ENCODE assay signal across 8 cellular contexts in the genomic region with DNA sequence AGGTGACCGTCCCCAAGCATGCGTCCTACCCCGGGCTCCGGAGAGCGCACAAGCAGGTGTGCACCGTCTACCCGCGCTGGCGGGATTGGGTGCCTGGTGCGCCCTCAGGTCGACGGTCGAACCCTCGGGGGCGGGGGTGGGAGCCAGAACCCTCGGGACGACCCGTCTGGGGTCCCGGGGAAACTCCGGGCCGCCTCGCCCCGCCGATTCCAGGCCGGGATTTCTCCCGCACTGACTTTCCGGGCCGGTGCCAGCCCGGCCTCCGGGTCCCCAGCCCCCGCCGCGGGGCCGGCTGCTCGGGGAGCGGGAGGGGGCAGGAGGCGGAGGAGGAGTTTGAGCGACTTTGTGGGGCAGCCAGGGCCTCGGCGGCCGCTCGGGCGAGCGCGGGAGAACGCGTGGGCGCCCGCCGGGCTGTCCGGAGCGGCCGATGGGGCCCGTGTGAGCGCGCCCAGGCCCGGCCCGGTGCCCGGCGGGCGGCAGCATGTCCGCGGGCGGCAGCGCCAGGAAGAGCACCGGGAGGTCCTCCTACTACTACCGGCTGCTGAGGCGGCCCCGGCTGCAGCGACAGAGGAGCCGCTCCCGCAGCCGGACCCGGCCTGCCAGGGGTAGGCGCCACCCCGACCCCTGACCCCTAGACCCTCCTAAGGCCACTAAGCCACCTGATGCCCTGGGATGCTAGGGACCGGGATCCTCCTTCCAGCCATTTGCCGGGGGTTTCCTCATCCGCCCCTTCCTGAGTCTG. TPM values are rescaled to one million over a fixed set of nuclear protein-coding genes. Genes with fewer than 3 reads are reported as not detected.
A peak's percentile ranks its signal among the peaks of the same experiment; 100 is the strongest.
DNase-seq lines count a peak whose midpoint lies in the region; ATAC-seq and TF ChIP-seq lines count a peak whose summit lies in the region.

TSS of gene DAB2IP (plus strand) at position 340 of the 742 bp plus-strand sequence. CDS start at position 482, 142 bp downstream.

- no peaks in the 10 kb centered on the region; the same call in 1 of the 2 replicates for H4K20me1 ChIP-seq in PC-9 (ENCODE audit: insufficient read depth)

- POLR2A ChIA-PET in PC-9 (lab: Charles Lee; ENCODE audit: unreplicated experiment): no interaction called here

- H3K4me2 ChIP-seq in PC-9: peak within 1 kb of the TSS; percentile 72

- H3K4me1 ChIP-seq in PC-9 (replicated peaks; ENCODE audit: insufficient read depth) (peaks cover 16% of the 10 kb centered on the region), ectodermal cell (ENCODE audit: control insufficient read depth, insufficient read depth, low read length) (peaks cover 57% of the 10 kb centered on the region)

- no peaks in the 10 kb centered on the region for H3K79me2 ChIP-seq in PC-9 (ENCODE audit: low read depth)

- no peaks in the 10 kb centered on the region for H3K9me3 ChIP-seq in PC-9 (ENCODE audit: insufficient read depth, low read depth)
- H3K9me3 ChIP-seq in ectodermal cell (ENCODE audit: control insufficient read depth, low read length): no peaks in the 10 kb centered on the region

- peak; percentile 76 to 77 for DNase-seq in NCI-H524 (lab: John Stamatoyannopoulos, UW)
- DNase-seq in NCI-H524 treated with DMSO at 0.1 percent for 48 hours (lab: John Stamatoyannopoulos, UW): no peak
- DNase-seq in PC-9: peak in 1 of 2 experiments; percentile 66
- DNase-seq in medulla oblongata (ENCODE audit: extremely low spot score): peak; percentile 79
- DNase-seq in superior temporal gyrus (ENCODE audit: extremely low spot score): peak; percentile 69
- DNase-seq in SW 1271 (lab: John Stamatoyannopoulos, UW): no peak

- H3K4me3 ChIP-seq in PC-9 (peak within 1 kb of the TSS; percentile 46; the same call in 1 of the 2 replicates), ectodermal cell (ENCODE audit: insufficient read depth, low read depth, low read length) (peak within 1 kb of the TSS; percentile 72)

- 1% methylated on average over 79 of the region's 79 CpGs for WGBS in ectodermal cell, 2 experiments

- no TSS peak for BruUV-seq in PC-9 (replicated peaks; lab: Mats Ljungman, UMichigan)

- CTCF ChIA-PET in PC-9 (lab: Charles Lee): interaction anchor here (0.7 kb wide), 1 partner anchor 448 kb away, joined by 3 read pairs; no protein-coding TSS in a partner anchor

- no peaks in the 10 kb centered on the region for H3K36me3 ChIP-seq in PC-9 (ENCODE audit: low read depth)
- H3K36me3 ChIP-seq in ectodermal cell (ENCODE audit: control insufficient read depth, insufficient read depth, low read length): no peaks in the 10 kb centered on the region

- H3K27me3 ChIP-seq in PC-9 (ENCODE audit: insufficient read depth, low read depth) (peaks cover 15% of the 10 kb centered on the region; the same call in 1 of the 2 replicates), ectodermal cell (ENCODE audit: control insufficient read depth, insufficient read depth, low read length, poor library complexity, severe bottlenecking) (no peaks in the 10 kb centered on the region)

- H3K27ac ChIP-seq in PC-9 (no peak within 1 kb of the TSS), ectodermal cell (ENCODE audit: insufficient read depth, low read depth, low read length, poor library complexity, severe bottlenecking) (peak within 1 kb of the TSS; percentile 6)

- intact Hi-C loops in PC-9 (cut with micrococcal nuclease; ENCODE audit: unreplicated experiment): loop anchor here (1.0 to 2.0 kb wide), 2 partner anchors 52 to 85 kb away; no protein-coding TSS in a partner anchor

- H3F3A ChIP-seq in PC-9 (ENCODE audit: insufficient read depth, low read depth): peaks cover 15% of the 10 kb centered on the region; the same call in 1 of the 2 replicates

- 0 out of 2 replicates have a peak within 1 kb of the TSS, but pooled peaks have one; percentile 39 for H2AFZ ChIP-seq in PC-9

- ATAC-seq in HG03097 (IDR thresholded peaks at IDR 0.05; ENCODE audit: low FRiP score, unreplicated experiment): no peak

- H3K9me2 ChIP-seq in PC-9 (ENCODE audit: insufficient read depth): no peaks in the 10 kb centered on the region

- TF ChIP-seq CTCF in PC-9 (conservative IDR thresholded peaks at IDR 0.05): no peak

RNA-seq across cellular contexts. Expression of gene DAB2IP, which starts in this region (rescaled TPM):
- total RNA-seq in PC-9 (2021): 46.7 and 59.9 TPM in 2 replicates
- 49.0 TPM for polyA plus RNA-seq in ectodermal cell (2013, experiment 1 of 4)
- polyA plus RNA-seq in ectodermal cell (2013, experiment 2 of 4): 52.7 TPM
- 38.8 TPM for polyA plus RNA-seq in ectodermal cell (2013, experiment 3 of 4)
- polyA plus RNA-seq in ectodermal cell (2013, experiment 4 of 4): 43.0 TPM

Comparison
In these comparisons a context has a peak if more than half of its experiments do, and no peak if none do; other contexts are left out.
1. DNase-seq: peak in NCI-H524 (2 of 2), medulla oblongata (single experiment) and superior temporal gyrus (single experiment); none in NCI-H524 treated with DMSO at 0.1 percent for 48 hours (single experiment) and SW 1271 (0 of 2).